Comparison of ENCODE assay signal across 9 cellular contexts in genomic region chr14:29926228-29926627, GRCh38. TPM values are rescaled to one million over a fixed set of nuclear protein-coding genes. Genes with fewer than 3 reads are reported as not detected.
A peak's percentile ranks its signal among the peaks of the same experiment; 100 is the strongest.
DNase-seq lines count a peak whose midpoint lies in the region; FAIRE-seq and TF ChIP-seq lines count a peak whose summit lies in the region.
"Had no signal": no experiment of that assay in that cellular context is flagged by ENCODE, and none has a peak within 500 bp of the region (broad histone marks: within the 10 kb centered on the region; RNA-seq: fewer than 3 reads in every experiment).

No MANE protein-coding gene starts in this region.

- no peak for TF ChIP-seq CTCF in astrocyte (IDR thresholded peaks at IDR 0.05; ENCODE audit: insufficient read depth, low read depth, low read length)

- intact Hi-C loops in posterior cingulate gyrus (cut with DNase I) = loop anchor here (10.0 kb wide), 1 partner anchor 111 kb away; no protein-coding TSS in a partner anchor

- H3K27ac ChIP-seq in astrocyte (ENCODE audit: low read depth, low read length) (no peak overlapping the region), subcutaneous abdominal adipose tissue (ENCODE audit: low read depth, low read length) (no peak overlapping the region)

- H2AFZ ChIP-seq in astrocyte (ENCODE audit: low read depth, low read length) = peak overlapping the region; percentile 83

- H3K9ac ChIP-seq in astrocyte (ENCODE audit: low read length) (peak overlapping the region; percentile 84), subcutaneous abdominal adipose tissue (ENCODE audit: low read length in 5 of 5) (peak overlapping the region; percentile 52 to 82 (median 68))

- H3K36me3 Mint-ChIP-seq in astrocyte (ENCODE audit: low read depth, unreplicated experiment) = no peaks in the 10 kb centered on the region

- H3K4me3 ChIP-seq in astrocyte (ENCODE audit: insufficient read depth, low read depth, low read length) (peak overlapping the region; percentile 92), subcutaneous abdominal adipose tissue (ENCODE audit: low read depth in 1 of 5, low read length in 5 of 5) (peak overlapping the region; percentile 75 to 94 (median 82))

- no peaks in the 10 kb centered on the region for H3K9me3 Mint-ChIP-seq in astrocyte (ENCODE audit: unreplicated experiment)

- peak overlapping the region; percentile 36 for H3K27ac Mint-ChIP-seq in astrocyte (ENCODE audit: unreplicated experiment)
- H3K27ac Mint-ChIP-seq: CD14-positive monocyte had no signal

- peaks cover 31% of the 10 kb centered on the region for H3K79me2 ChIP-seq in astrocyte (ENCODE audit: insufficient read depth, low read length)

- H3K4me3 Mint-ChIP-seq in astrocyte (ENCODE audit: unreplicated experiment) = peak overlapping the region; percentile 91

- H3K27me3 ChIP-seq in astrocyte (ENCODE audit: insufficient read depth, low read length) (no peaks in the 10 kb centered on the region), subcutaneous abdominal adipose tissue (ENCODE audit: control insufficient read depth in 5 of 5, insufficient read depth in 4 of 5, low read length in 5 of 5) (peaks cover 0 to 3% (median 0%) of the 10 kb centered on the region in 5 donors)

- no peaks in the 10 kb centered on the region for H3K36me3 ChIP-seq in astrocyte (ENCODE audit: insufficient read depth, low read length)
- no peaks in the 10 kb centered on the region for H3K36me3 ChIP-seq in subcutaneous abdominal adipose tissue (ENCODE audit: control insufficient read depth in 5 of 5, insufficient read depth in 5 of 5, low read length in 5 of 5)

- peaks cover 23% of the 10 kb centered on the region for H3K4me1 ChIP-seq in astrocyte (ENCODE audit: insufficient read depth, low read length)
- H3K4me1 ChIP-seq in subcutaneous abdominal adipose tissue (ENCODE audit: control insufficient read depth in 5 of 5, insufficient read depth in 5 of 5, low read length in 5 of 5) = peaks cover 3 to 25% (median 21%) of the 10 kb centered on the region in 5 donors

- FAIRE-seq in astrocyte (lab: Jason Lieb, UNC) = no peak

- peak overlapping the region; percentile 100 for H3K4me2 ChIP-seq in astrocyte (ENCODE audit: low read length)

- H3K9me3 ChIP-seq in astrocyte (ENCODE audit: insufficient read depth, low read depth, low read length) (no peaks in the 10 kb centered on the region), subcutaneous abdominal adipose tissue (ENCODE audit: control insufficient read depth in 5 of 5, low read length in 5 of 5) (no peaks in the 10 kb centered on the region)

- peaks cover 28% of the 10 kb centered on the region for H3K4me1 Mint-ChIP-seq in astrocyte (ENCODE audit: low read depth, unreplicated experiment)

- DNase-seq in NCI-H748 (lab: John Stamatoyannopoulos, UW; ENCODE audit: unreplicated experiment) (peak; percentile 22), NCI-H748 treated with DMSO at 0.1 percent for 48 hours (lab: John Stamatoyannopoulos, UW) (no peak), astrocyte (ENCODE audit: low read depth) (no peak), left kidney (ENCODE audit: low read depth, low spot score) (peak; percentile 35), posterior cingulate gyrus (no peak), OCI-M1 (lab: John Stamatoyannopoulos, UW) (no peak), pons (ENCODE audit: low spot score) (no peak)

- H4K20me1 ChIP-seq in astrocyte (ENCODE audit: insufficient read depth, low read length) = peaks cover 22% of the 10 kb centered on the region

- no peaks in the 10 kb centered on the region for H3K27me3 Mint-ChIP-seq in astrocyte (ENCODE audit: low read depth, unreplicated experiment)

RNA-seq across cellular contexts. Expression of gene PRKD1, which starts 1.4 kb away (rescaled TPM):
- 5.9 and 6.7 TPM in 2 replicates for total RNA-seq in astrocyte

Comparison
In these comparisons a context has a peak if more than half of its experiments do, and no peak if none do; other contexts are left out.
1. DNase-seq: peak in NCI-H748 (single experiment) and left kidney (single experiment); none in NCI-H748 treated with DMSO at 0.1 percent for 48 hours (single experiment), astrocyte (single experiment), posterior cingulate gyrus (0 of 10), OCI-M1 (single experiment) and pons (single experiment).